23 cellular contexts compared by ENCODE assay signal in the genomic region with DNA sequence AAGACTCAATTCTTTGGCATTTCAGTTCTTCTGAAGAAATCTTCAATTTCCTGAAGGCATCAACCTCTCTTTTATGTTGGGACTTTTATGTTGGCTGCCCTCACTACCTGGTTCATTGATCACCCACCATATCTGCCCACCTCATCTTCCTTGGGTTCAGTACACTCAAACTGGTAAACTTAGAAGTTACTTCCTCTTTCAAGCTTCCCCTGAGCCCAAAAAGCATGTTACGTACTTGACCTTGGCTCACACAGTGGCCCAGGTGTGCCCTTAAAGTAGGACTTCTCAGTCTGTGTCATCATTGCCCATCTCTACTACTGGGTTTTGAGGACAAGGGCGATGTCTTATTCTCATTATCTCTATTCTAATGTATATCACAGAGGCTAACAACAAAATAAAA.
A peak's percentile ranks its signal among the peaks of the same experiment; 100 is the strongest.
DNase-seq lines count a peak whose midpoint lies in the region; ATAC-seq lines count a peak whose summit lies in the region.
"Had no signal": no experiment of that assay in that cellular context is flagged by ENCODE, and none has a peak within 500 bp of the region (broad histone marks: within the 10 kb centered on the region; RNA-seq: fewer than 3 reads in every experiment).

No MANE protein-coding gene starts in this region.

- H3K4me3 Mint-ChIP-seq in activated T-cell treated with anti-CD3 and anti-CD28 coated beads, Interleukin-2, amount 50 U/mL, for 72 hours, result no peak overlapping the region
- H3K4me3 Mint-ChIP-seq: activated naive CD4-positive, alpha-beta T cell treated with anti-CD3 and anti-CD28 coated beads for 36 hours; CD14-positive monocyte; T-cell had no signal

- H3K27me3 ChIP-seq in Karpas-422 (ENCODE audit: low read length), result no peaks in the 10 kb centered on the region

- H2AFZ ChIP-seq in Karpas-422 (ENCODE audit: low read length), result no peak overlapping the region

- no peaks in the 10 kb centered on the region for H3K9me2 ChIP-seq in Karpas-422 (replicated peaks; ENCODE audit: insufficient read depth, low read length)

- H3K9me3 ChIP-seq in Karpas-422 (ENCODE audit: low read length), result no peaks in the 10 kb centered on the region
- H3K9me3 ChIP-seq: lower lobe of right lung had no signal

- H3K4me1 ChIP-seq in Karpas-422 (ENCODE audit: low read length), result no peaks in the 10 kb centered on the region
- H3K4me1 ChIP-seq: lower lobe of right lung had no signal

- H3K4me1 Mint-ChIP-seq in activated T-cell treated with anti-CD3 and anti-CD28 coated beads, Interleukin-2, amount 50 U/mL, for 72 hours (ENCODE audit: low read depth), result no peaks in the 10 kb centered on the region
- H3K4me1 Mint-ChIP-seq: CD14-positive monocyte had no signal

- no peak overlapping the region for H3K27ac Mint-ChIP-seq in activated T-cell treated with anti-CD3 and anti-CD28 coated beads, Interleukin-2, amount 50 U/mL, for 72 hours
- H3K27ac Mint-ChIP-seq: activated naive CD4-positive, alpha-beta T cell treated with anti-CD3 and anti-CD28 coated beads for 36 hours; CD14-positive monocyte; T-cell had no signal

- H3K4me2 ChIP-seq in Karpas-422 (ENCODE audit: low read depth, low read length, poor library complexity, severe bottlenecking), result no peak overlapping the region

- no peaks in the 10 kb centered on the region for H3K36me3 Mint-ChIP-seq in activated T-cell treated with anti-CD3 and anti-CD28 coated beads, Interleukin-2, amount 50 U/mL, for 72 hours (ENCODE audit: insufficient read depth in 2 of 2)
- H3K36me3 Mint-ChIP-seq: CD14-positive monocyte, T-cell had no signal

- no peak overlapping the region for H3K4me3 ChIP-seq in Karpas-422 (ENCODE audit: low read length)
- H3K4me3 ChIP-seq: lower lobe of right lung had no signal

- H3K9ac ChIP-seq in Karpas-422 (ENCODE audit: low read length), result no peak overlapping the region

- peaks cover 0 to 2% of the 10 kb centered on the region in 2 donors for H3K9me3 Mint-ChIP-seq in activated T-cell treated with anti-CD3 and anti-CD28 coated beads, Interleukin-2, amount 50 U/mL, for 72 hours
- H3K9me3 Mint-ChIP-seq: activated naive CD4-positive, alpha-beta T cell treated with anti-CD3 and anti-CD28 coated beads for 36 hours; T-cell had no signal

- no peaks in the 10 kb centered on the region for H4K20me1 ChIP-seq in Karpas-422 (ENCODE audit: insufficient read depth, low read depth, low read length)

- ATAC-seq in GM18511 (IDR thresholded peaks at IDR 0.05; ENCODE audit: unreplicated experiment), result peak; percentile 64
- ATAC-seq in GM21381 (IDR thresholded peaks at IDR 0.05; ENCODE audit: unreplicated experiment), result peak; percentile 63
- peak; percentile 63 for ATAC-seq in HG02981 (IDR thresholded peaks at IDR 0.05; ENCODE audit: unreplicated experiment)
- no peak for ATAC-seq in HG02852 (IDR thresholded peaks at IDR 0.05; ENCODE audit: unreplicated experiment)
- no peak for ATAC-seq in GM19023 (IDR thresholded peaks at IDR 0.05; ENCODE audit: unreplicated experiment)
- no peak for ATAC-seq in activated T-cell treated with anti-CD3 and anti-CD28 coated beads, Interleukin-2, amount 50 U/mL, for 72 hours (replicated peaks in 1 of 2)
- ATAC-seq: lower lobe of right lung, T-cell had no signal

- no peaks in the 10 kb centered on the region for H3K36me3 ChIP-seq in Karpas-422 (ENCODE audit: insufficient read depth, low read length)
- H3K36me3 ChIP-seq: lower lobe of right lung had no signal

- peak; percentile 47 for DNase-seq in Karpas-422
- DNase-seq in LoVo (ENCODE audit: low spot score), result no peak
- no peak for DNase-seq in activated T-cell treated with anti-CD3 and anti-CD28 coated beads, Interleukin-2, amount 50 U/mL, for 72 hours
- DNase-seq: activated CD4-positive, alpha-beta T cell treated with anti-CD3 and anti-CD28 coated beads, Interleukin-2, amount 50 U/mL, for 1 hour; activated naive CD4-positive, alpha-beta T cell treated with anti-CD3 and anti-CD28 coated beads for 36 hours; anterior cingulate cortex; caudate nucleus; GDM1; hypothalamus; islet precursor cell; lower lobe of right lung; NCI-H1417 treated with DMSO at 0.1 percent for 48 hours; NCI-H526 treated with DMSO at 0.1 percent for 48 hours; SHP77; small intestine; stimulated activated CD4-positive, alpha-beta T cell treated with anti-CD3 and anti-CD28 coated beads, Interleukin-4, amount 100 ng/mL, for 1 hour; T-cell had no signal

- H3K79me2 ChIP-seq in Karpas-422 (ENCODE audit: low read length), result no peaks in the 10 kb centered on the region

- H3K27me3 Mint-ChIP-seq in activated T-cell treated with anti-CD3 and anti-CD28 coated beads, Interleukin-2, amount 50 U/mL, for 72 hours (ENCODE audit: low read depth), result no peaks in the 10 kb centered on the region

- no peak overlapping the region for H3K27ac ChIP-seq in Karpas-422 (ENCODE audit: low read length)
- H3K27ac ChIP-seq: lower lobe of right lung had no signal

Comparison
In these comparisons a context has a peak if more than half of its experiments do, and no peak if none do; other contexts are left out.
1. ATAC-seq: peak in GM18511 (single experiment), GM21381 (single experiment) and HG02981 (single experiment); none in HG02852 (single experiment), GM19023 (single experiment) and activated T-cell treated with anti-CD3 and anti-CD28 coated beads, Interleukin-2, amount 50 U/mL, for 72 hours (0 of 2).